ENCODE assay signal across 9 cellular contexts in genomic region chr12:24839268-24839791, GRCh38.
DNase-seq lines count a peak whose midpoint lies in the region; ATAC-seq, FAIRE-seq and TF ChIP-seq lines count a peak whose summit lies in the region.
"Had no signal": no experiment of that assay in that cellular context is flagged by ENCODE, and none has a peak within 500 bp of the region (broad histone marks: within the 10 kb centered on the region; RNA-seq: fewer than 3 reads in every experiment).

No MANE protein-coding gene starts in this region.

- H3K4me3 ChIP-seq in mucosa of descending colon: no peak overlapping the region
- no peak overlapping the region for H3K4me3 ChIP-seq in GM23338
- H3K4me3 ChIP-seq in kidney (ENCODE audit: low read length in 2 of 2): no peak overlapping the region
- H3K4me3 ChIP-seq: heart left ventricle had no signal

- DNase-seq in activated CD4-positive, alpha-beta T cell treated with anti-CD3 and anti-CD28 coated beads for 4 hours: peak; percentile 33 to 42
- DNase-seq in mucosa of descending colon (no peak), GM23338 (ENCODE audit: low spot score) (no peak), HUDEP-2 (lab: John Stamatoyannopoulos, UW; ENCODE audit: unreplicated experiment in 76 of 76) (no peak), MV-4-11 (lab: John Stamatoyannopoulos, UW) (no peak), kidney (no peak)

- H3K9ac ChIP-seq in kidney (ENCODE audit: low read length in 2 of 2): no peak overlapping the region

- no peak overlapping the region for H3K4me3 Mint-ChIP-seq in GM23338

- H3K4me1 ChIP-seq in mucosa of descending colon (ENCODE audit: low read depth): no peaks in the 10 kb centered on the region
- H3K4me1 ChIP-seq in GM23338 (ENCODE audit: insufficient read depth): no peaks in the 10 kb centered on the region
- H3K4me1 ChIP-seq in kidney (ENCODE audit: control insufficient read depth in 1 of 2, insufficient read depth in 1 of 2, low read depth in 1 of 2, low read length in 2 of 2): no peaks in the 10 kb centered on the region

- no peaks in the 10 kb centered on the region for H3K79me2 ChIP-seq in GM23338 (replicated peaks; ENCODE audit: insufficient read depth)

- no peaks in the 10 kb centered on the region for H4K20me1 ChIP-seq in GM23338 (replicated peaks; ENCODE audit: insufficient read depth)

- no peak overlapping the region for H3K27ac Mint-ChIP-seq in GM23338

- ATAC-seq in GM18505 (IDR thresholded peaks at IDR 0.05; ENCODE audit: unreplicated experiment): peak; percentile 87
- ATAC-seq in HG02623 (IDR thresholded peaks at IDR 0.05; ENCODE audit: unreplicated experiment): peak; percentile 83
- ATAC-seq in mucosa of descending colon: peak; percentile 47
- ATAC-seq in GM23338: no peak

- H3K9me3 Mint-ChIP-seq in GM23338: no peaks in the 10 kb centered on the region

- TF ChIP-seq CTCF in mucosa of descending colon (IDR thresholded peaks at IDR 0.05) (no peak), GM23338 (conservative IDR thresholded peaks at IDR 0.05; ENCODE audit: low read depth in 2 of 2) (no peak), kidney (IDR thresholded peaks at IDR 0.05; ENCODE audit: borderline replicate concordance, extremely low read depth, insufficient read depth) (no peak)

- peaks cover 82% of the 10 kb centered on the region for H3K36me3 Mint-ChIP-seq in GM23338 (ENCODE audit: low read depth)

- no peak overlapping the region for H3K27ac ChIP-seq in GM23338 (ENCODE audit: low read depth)
- no peak overlapping the region for H3K27ac ChIP-seq in kidney (ENCODE audit: low read depth in 2 of 2, low read length in 2 of 2)

- no peaks in the 10 kb centered on the region for H3K36me3 ChIP-seq in mucosa of descending colon (ENCODE audit: low read depth)
- peaks cover 5% of the 10 kb centered on the region; the same call in 1 of the 2 replicates for H3K36me3 ChIP-seq in GM23338 (ENCODE audit: insufficient read depth)
- no peaks in the 10 kb centered on the region for H3K36me3 ChIP-seq in kidney (ENCODE audit: control insufficient read depth in 1 of 2, insufficient read depth in 2 of 2, low read length in 2 of 2)
- H3K36me3 ChIP-seq: heart left ventricle had no signal

- H3K4me2 ChIP-seq in GM23338: no peak overlapping the region

- intact Hi-C loops in mucosa of descending colon (cut with DNase I, micrococcal nuclease): no loop called here
- intact Hi-C loops in kidney (cut with DNase I): no loop called here

- no peak for TF ChIP-seq POLR2A in GM18505 (IDR thresholded peaks at IDR 0.05; ENCODE audit: borderline replicate concordance, extremely low read depth, insufficient read depth, insufficient read length)

- H2AFZ ChIP-seq in GM23338: no peak overlapping the region

- H3K4me1 Mint-ChIP-seq in GM23338: no peaks in the 10 kb centered on the region

- no peaks in the 10 kb centered on the region for H3F3A ChIP-seq in GM23338 (replicated peaks; ENCODE audit: low read depth)

- peaks cover 2% of the 10 kb centered on the region for H3K27me3 Mint-ChIP-seq in GM23338 (ENCODE audit: insufficient read depth, low read depth, poor library complexity)

- H3K27me3 ChIP-seq in GM23338 (ENCODE audit: insufficient read depth): no peaks in the 10 kb centered on the region
- H3K27me3 ChIP-seq: heart left ventricle had no signal

- FAIRE-seq in kidney (lab: Jason Lieb, UNC): no peak

- no peaks in the 10 kb centered on the region for H3K9me2 ChIP-seq in GM23338 (ENCODE audit: insufficient read depth)

- H3K9me3 ChIP-seq in mucosa of descending colon: no peaks in the 10 kb centered on the region
- no peaks in the 10 kb centered on the region for H3K9me3 ChIP-seq in kidney (ENCODE audit: control insufficient read depth in 1 of 2, low read length in 2 of 2)
- H3K9me3 ChIP-seq: heart left ventricle had no signal

TF ChIP-seq in GM23338, 12 proteins besides CTCF, POLR2A, EP300 and RAD21 (continues in another document):
- TF ChIP-seq ZNF114 (CRISPR knock-in tag; IDR thresholded peaks at IDR 0.05) (no peak), ETS1 (IDR thresholded peaks at IDR 0.05) (no peak), EZH2phosphoT487 (IDR thresholded peaks at IDR 0.05; ENCODE audit: unreplicated experiment) (no peak), ZNF462 (CRISPR knock-in tag; IDR thresholded peaks at IDR 0.05) (no peak)

Comparison
In these comparisons a context has a peak if more than half of its experiments do, and no peak if none do; other contexts are left out.
1. DNase-seq: peak in activated CD4-positive, alpha-beta T cell treated with anti-CD3 and anti-CD28 coated beads for 4 hours (2 of 2); none in mucosa of descending colon (0 of 3), GM23338 (single experiment), HUDEP-2 (0 of 76), MV-4-11 (single experiment) and kidney (single experiment).